ENCODE assay signal across 26 cellular contexts in the genomic region with DNA sequence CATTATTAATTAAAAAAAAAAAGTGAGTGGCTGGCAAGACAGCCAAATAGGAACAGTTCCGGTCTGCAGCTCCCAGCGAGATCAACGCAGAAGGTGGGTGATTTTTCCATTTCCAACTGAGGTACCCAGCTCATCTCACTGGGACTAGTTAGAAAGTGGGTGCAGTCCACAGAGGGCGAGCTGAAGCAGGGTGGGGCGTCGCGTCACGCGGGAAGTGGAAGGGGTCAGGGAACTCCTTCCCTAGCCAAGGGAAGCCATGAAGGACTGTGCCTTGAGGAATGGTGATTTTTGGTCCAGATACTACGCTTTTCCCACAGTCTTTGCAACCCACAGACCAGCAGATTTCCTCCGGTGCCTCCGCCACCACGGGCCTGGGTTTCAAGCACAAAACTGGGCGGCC.
"Had no signal": no experiment of that assay in that cellular context is flagged by ENCODE, and none has a peak within 500 bp of the region (broad histone marks: within the 10 kb centered on the region; RNA-seq: fewer than 3 reads in every experiment).

No MANE protein-coding gene starts in this region.

- H3K4me1 ChIP-seq: lower lobe of right lung, pancreas, right lobe of liver, suprapubic skin, transverse colon, upper lobe of right lung, uterus had no signal

- H3K4me1 Mint-ChIP-seq: memory B cell; mesothelial cell of epicardium; nephron; stimulated activated naive CD8-positive, alpha-beta T cell treated with anti-CD3 and anti-CD28 coated beads, Interleukin-15, amount 100 ng/mL, for 72 hours had no signal

- H3K27ac Mint-ChIP-seq: memory B cell, mesothelial cell of epicardium, naive B cell, nephron had no signal

- DNase-seq: dermis blood vessel endothelial cell; effector memory CD4-positive, alpha-beta T cell; hypothalamus; immature natural killer cell; left ventricle myocardium superior; lower lobe of right lung; mucosa of descending colon; naive B cell; pancreas; retina; right lobe of liver; small intestine; stimulated activated CD4-positive, alpha-beta T cell treated with anti-CD3 and anti-CD28 coated beads, Interleukin-15, amount 100 ng/mL, for 24 hours; stimulated activated CD4-positive, alpha-beta T cell treated with anti-CD3 and anti-CD28 coated beads, Interleukin-2, amount 100 ng/mL, for 48 hours; stimulated activated CD8-positive, alpha-beta memory T cell treated with anti-CD3 and anti-CD28 coated beads, Interleukin-4, amount 100 ng/mL, for 48 hours; stimulated activated naive CD4-positive, alpha-beta T cell; stimulated activated naive CD8-positive, alpha-beta T cell treated with anti-CD3 and anti-CD28 coated beads, Interleukin-15, amount 100 ng/mL, for 72 hours; transverse colon; upper lobe of right lung; uterus had no signal

- H3K4me3 Mint-ChIP-seq: memory B cell; mesothelial cell of epicardium; nephron; stimulated activated naive CD8-positive, alpha-beta T cell treated with anti-CD3 and anti-CD28 coated beads, Interleukin-15, amount 100 ng/mL, for 72 hours had no signal

- H3K27me3 ChIP-seq: neutrophil, pancreas, right lobe of liver, suprapubic skin, transverse colon, upper lobe of right lung, uterus had no signal

- ATAC-seq: left ventricle myocardium superior; lower lobe of right lung; mucosa of descending colon; pancreas; right lobe of liver; stimulated activated naive CD8-positive, alpha-beta T cell treated with anti-CD3 and anti-CD28 coated beads, Interleukin-15, amount 100 ng/mL, for 72 hours; upper lobe of right lung had no signal

- H3K27ac ChIP-seq: coronary artery, lower lobe of right lung, neutrophil, pancreas, right lobe of liver, suprapubic skin, transverse colon, upper lobe of right lung, uterus had no signal

- H3K9me3 ChIP-seq: neutrophil, pancreas, right lobe of liver, suprapubic skin, transverse colon, upper lobe of right lung, uterus had no signal

- H3K4me3 ChIP-seq: coronary artery, lower lobe of right lung, mucosa of descending colon, pancreas, right lobe of liver, suprapubic skin, transverse colon, upper lobe of right lung, uterus had no signal

- H3K36me3 ChIP-seq: uterus had no signal

- H3K27me3 Mint-ChIP-seq: memory B cell; naive B cell; stimulated activated naive CD8-positive, alpha-beta T cell treated with anti-CD3 and anti-CD28 coated beads, Interleukin-15, amount 100 ng/mL, for 72 hours had no signal
